In genomic region chr3:134810850-134811249, GRCh38 we compare ENCODE assay signal across 19 cellular contexts. TPM values are rescaled to one million over a fixed set of nuclear protein-coding genes. Genes with fewer than 3 reads are reported as not detected.
DNase-seq lines count a peak whose midpoint lies in the region; ATAC-seq, FAIRE-seq and TF ChIP-seq lines count a peak whose summit lies in the region.
"Had no signal": no experiment of that assay in that cellular context is flagged by ENCODE, and none has a peak within 500 bp of the region (broad histone marks: within the 10 kb centered on the region; RNA-seq: fewer than 3 reads in every experiment).

No MANE protein-coding gene starts in this region.

- POLR2A ChIA-PET in H1 (lab: Charles Lee; ENCODE audit: partially characterized antibody), result interaction anchor here (1.6 kb wide), 1 partner anchor 14 kb away, joined by 6 read pairs; no protein-coding TSS in a partner anchor

- no peaks in the 10 kb centered on the region for H3K79me2 ChIP-seq in H1 (ENCODE audit: control insufficient read depth in 1 of 2, insufficient read depth in 2 of 2, low read length in 2 of 2)

- no peaks in the 10 kb centered on the region for H4K20me1 ChIP-seq in H1 (replicated peaks in 1 of 2; ENCODE audit: control insufficient read depth in 1 of 2, insufficient read depth in 2 of 2, low read length in 2 of 2)
- H4K20me1 ChIP-seq: BLaER1 had no signal

- H3K4me1 Mint-ChIP-seq in stimulated activated effector memory CD8-positive, alpha-beta T cell treated with anti-CD3 and anti-CD28 coated beads, Interleukin-12 subunit alpha, Interleukin-12 subunit beta, amount 100 ng/mL, for 72 hours, result no peaks in the 10 kb centered on the region
- H3K4me1 Mint-ChIP-seq: CD14-positive monocyte; CD4-positive, alpha-beta memory T cell had no signal

- no peaks in the 10 kb centered on the region for H3K9me3 ChIP-seq in H1 (ENCODE audit: insufficient read depth in 2 of 2, low read depth in 1 of 2, low read length in 1 of 2)
- H3K9me3 ChIP-seq: A549, BLaER1 had no signal

- no peak overlapping the region for H3K4me3 Mint-ChIP-seq in stimulated activated effector memory CD8-positive, alpha-beta T cell treated with anti-CD3 and anti-CD28 coated beads, Interleukin-12 subunit alpha, Interleukin-12 subunit beta, amount 100 ng/mL, for 72 hours
- H3K4me3 Mint-ChIP-seq: CD14-positive monocyte; CD4-positive, alpha-beta memory T cell had no signal

- H3K36me3 ChIP-seq in H1 (ENCODE audit: control insufficient read depth in 2 of 4, insufficient read depth in 4 of 4, low read length in 3 of 4), result no peaks in the 10 kb centered on the region
- H3K36me3 ChIP-seq: BLaER1 had no signal

- peak overlapping the region; percentile 30; the same call in 1 of the 2 replicates for H2BK12ac ChIP-seq in H1 (ENCODE audit: low read depth, low read length)

- H3K9ac ChIP-seq in H1 (replicated peaks in 1 of 4; ENCODE audit: extremely low read depth in 1 of 4, low read depth in 3 of 4, low read length in 3 of 4), result no peak overlapping the region
- H3K9ac ChIP-seq: BLaER1 had no signal

- H3K36me3 Mint-ChIP-seq in stimulated activated effector memory CD8-positive, alpha-beta T cell treated with anti-CD3 and anti-CD28 coated beads, Interleukin-12 subunit alpha, Interleukin-12 subunit beta, amount 100 ng/mL, for 72 hours, result no peaks in the 10 kb centered on the region
- H3K36me3 Mint-ChIP-seq: CD14-positive monocyte; CD4-positive, alpha-beta memory T cell had no signal

- no peak overlapping the region for H3K23ac ChIP-seq in H1 (ENCODE audit: insufficient read length)

- no peak for TF ChIP-seq EP300 in H1 (IDR thresholded peaks at IDR 0.05; ENCODE audit: borderline replicate concordance in 1 of 2, low read depth in 2 of 2, low read length in 2 of 2)

- 100% methylated on average over 2 of the region's 2 CpGs; no CpG with 5 or more reads in 1 of the 2 experiments for WGBS in H1 (ENCODE audit: extremely low coverage in 1 of 2, insufficient coverage in 1 of 2, insufficient read length in 1 of 2, insufficient replicate concordance in 2 of 2, low coverage in 1 of 2, low lambda C conversion rate in 2 of 2, missing lambda C conversion rate in 1 of 2), 2 experiments

- H2AK5ac ChIP-seq in H1 (ENCODE audit: low read depth, low read length), result no peak overlapping the region

- H3K4ac ChIP-seq in H1 (replicated peaks; ENCODE audit: insufficient read length, low read depth, low read length), result no peak overlapping the region

- no peak for TF ChIP-seq CTCF in H1 (IDR thresholded peaks at IDR 0.05; ENCODE audit: control extremely low read depth in 1 of 3, insufficient read depth in 1 of 3, low read depth in 1 of 3, low read length in 3 of 3)

- peak overlapping the region; percentile 44 for H2BK120ac ChIP-seq in H1 (replicated peaks; ENCODE audit: low read depth, low read length)

- no peak overlapping the region for H2BK15ac ChIP-seq in H1 (ENCODE audit: low read length)

- no peak overlapping the region for H3K4me3 ChIP-seq in H1 (ENCODE audit: extremely low read depth in 1 of 4, insufficient read depth in 2 of 4, low read depth in 3 of 4, low read length in 4 of 4)
- H3K4me3 ChIP-seq: A549, BLaER1 had no signal

- CTCF ChIA-PET in H1 (lab: Charles Lee; ENCODE audit: partially characterized antibody), result interaction anchor here (0.6 to 8.8 kb wide), 4 partner anchors 15 to 429 kb away, joined by 3 to 61 read pairs (median 5); partner anchors contain the start of gene EPHB1

- FAIRE-seq in H1 (lab: Jason Lieb, UNC), result no peak
- FAIRE-seq: A549 had no signal

- H3K27me3 ChIP-seq in H1 (replicated peaks in 1 of 4; ENCODE audit: control insufficient read depth in 3 of 4, extremely low read depth in 1 of 4, insufficient read depth in 3 of 4, low read length in 3 of 4), result no peaks in the 10 kb centered on the region
- H3K27me3 ChIP-seq: BLaER1 had no signal

- H3K23me2 ChIP-seq in H1 (ENCODE audit: low read depth, low read length), result peaks cover 2% of the 10 kb centered on the region; the same call in 1 of the 2 replicates

- no peak overlapping the region for H3K14ac ChIP-seq in H1 (ENCODE audit: insufficient read length)

- DNase-seq in NCI-H526 (lab: John Stamatoyannopoulos, UW) (peak; percentile 11 to 48), NCI-H526 treated with DMSO at 0.1 percent for 48 hours (lab: John Stamatoyannopoulos, UW) (no peak), H1 (ENCODE audit: low read depth in 1 of 2, low spot score in 2 of 2) (no peak), iPS-NIHi7 (ENCODE audit: extremely low spot score) (peak; percentile 40), COLO668 (lab: John Stamatoyannopoulos, UW; ENCODE audit: unreplicated experiment) (no peak), glomerular visceral epithelial cell (ENCODE audit: extremely low spot score) (no peak), GM03348 (ENCODE audit: low spot score) (no peak)
- no peak for DNase-seq in stimulated activated effector memory CD8-positive, alpha-beta T cell treated with anti-CD3 and anti-CD28 coated beads, Interleukin-12 subunit alpha, Interleukin-12 subunit beta, amount 100 ng/mL, for 72 hours (ENCODE audit: low spot score in 2 of 2)
- DNase-seq: Calu3; CD4-positive, alpha-beta memory T cell; DMS79 treated with DMSO at 0.1 percent for 48 hours; GOT3; HCEC 1CT had no signal

- no peak for ATAC-seq in stimulated activated effector memory CD8-positive, alpha-beta T cell treated with anti-CD3 and anti-CD28 coated beads, Interleukin-12 subunit alpha, Interleukin-12 subunit beta, amount 100 ng/mL, for 72 hours
- ATAC-seq: A549 had no signal

- peak overlapping the region in 1 of 2 experiments; percentile 40; a peak in 1 of 4 replicates for H3K4me2 ChIP-seq in H1 (ENCODE audit: insufficient read depth in 1 of 2, low read depth in 2 of 2, low read length in 2 of 2)
- H3K4me2 ChIP-seq: A549, BLaER1 had no signal

- no peak for TF ChIP-seq POLR2A in H1 (IDR thresholded peaks at IDR 0.05; ENCODE audit: control extremely low read depth in 1 of 2, low read depth in 2 of 2, low read length in 2 of 2)

- no peaks in the 10 kb centered on the region for H3K9me3 Mint-ChIP-seq in stimulated activated effector memory CD8-positive, alpha-beta T cell treated with anti-CD3 and anti-CD28 coated beads, Interleukin-12 subunit alpha, Interleukin-12 subunit beta, amount 100 ng/mL, for 72 hours

- H4K8ac ChIP-seq in H1 (ENCODE audit: extremely low read depth, insufficient read depth, low read length), result no peak overlapping the region

- no peak overlapping the region for H3K27ac Mint-ChIP-seq in stimulated activated effector memory CD8-positive, alpha-beta T cell treated with anti-CD3 and anti-CD28 coated beads, Interleukin-12 subunit alpha, Interleukin-12 subunit beta, amount 100 ng/mL, for 72 hours
- H3K27ac Mint-ChIP-seq: CD14-positive monocyte; CD4-positive, alpha-beta memory T cell had no signal

- H2BK20ac ChIP-seq in H1 (ENCODE audit: low read length), result no peak overlapping the region

- H3K4me1 ChIP-seq in H1 (replicated peaks in 1 of 4; ENCODE audit: control insufficient read depth in 3 of 4, insufficient read depth in 4 of 4, low read length in 3 of 4), result peaks cover 7 to 18% (median 12%) of the 10 kb centered on the region in 4 experiments; a peak in 6 of 7 replicates
- H3K4me1 ChIP-seq: A549, BLaER1 had no signal

- H3K18ac ChIP-seq in H1 (ENCODE audit: extremely low read depth, low read length), result no peak overlapping the region

- no peak overlapping the region for H2AFZ ChIP-seq in H1 (ENCODE audit: low read length)

- no peak overlapping the region for H2BK5ac ChIP-seq in H1 (ENCODE audit: low read depth, low read length)

- H3K27ac ChIP-seq in H1 (ENCODE audit: low read depth, low read length), result no peak overlapping the region; the same call in 1 of the 2 replicates
- H3K27ac ChIP-seq: 22Rv1, A549, BLaER1, HL-60 had no signal

- no peak overlapping the region for H3K56ac ChIP-seq in H1 (replicated peaks; ENCODE audit: insufficient read length, low read depth, low read length)

- H4K5ac ChIP-seq in H1 (ENCODE audit: insufficient read length, low read depth, low read length), result no peak overlapping the region

- no peak for TF ChIP-seq RAD21 in H1 (IDR thresholded peaks at IDR 0.05 in 1 of 2, conservative IDR thresholded peaks at IDR 0.05 in 1 of 2; ENCODE audit: low read depth in 2 of 2, low read length in 2 of 2)

- no peaks in the 10 kb centered on the region; the same call in 1 of the 2 replicates for H3K79me1 ChIP-seq in H1 (ENCODE audit: low read depth, low read length)

- no peak overlapping the region for H4K91ac ChIP-seq in H1 (replicated peaks; ENCODE audit: insufficient read length, low read length)

TF ChIP-seq in H1, 55 proteins besides CTCF, POLR2A, EP300 and RAD21 (continues in another document):
- TF ChIP-seq HDAC2 (IDR thresholded peaks at IDR 0.05; ENCODE audit: borderline replicate concordance in 1 of 2, low read depth in 2 of 2, low read length in 2 of 2) (no peak), FOSL1 (IDR thresholded peaks at IDR 0.05; ENCODE audit: insufficient read depth, low read depth, low read length) (no peak), HDAC6 (IDR thresholded peaks at IDR 0.05; ENCODE audit: low read depth, low read length) (no peak), KDM5A (IDR thresholded peaks at IDR 0.05; ENCODE audit: low read length) (no peak), SRF (IDR thresholded peaks at IDR 0.05; ENCODE audit: low read depth, low read length) (no peak), TBP (IDR thresholded peaks at IDR 0.05; ENCODE audit: low read depth, low read length) (no peak), GTF2F1 (IDR thresholded peaks at IDR 0.05; ENCODE audit: borderline replicate concordance, low read depth, low read length) (no peak), CTBP2 (IDR thresholded peaks at IDR 0.05; ENCODE audit: borderline replicate concordance, insufficient read depth, insufficient read length, low read length) (no peak), ZNF274 (IDR thresholded peaks at IDR 0.05; ENCODE audit: borderline replicate concordance, extremely low read depth, low read length) (no peak), ATF3 (IDR thresholded peaks at IDR 0.05; ENCODE audit: insufficient read depth, low read depth, low read length) (no peak), CHD2 (IDR thresholded peaks at IDR 0.05; ENCODE audit: low read length) (no peak), BACH1 (IDR thresholded peaks at IDR 0.05; ENCODE audit: low read length) (no peak), NRF1 (IDR thresholded peaks at IDR 0.05; ENCODE audit: low read depth, low read length) (no peak)

RNA-seq across cellular contexts. Expression of gene EPHB1, which starts 15.8 kb away (rescaled TPM):
- 5.9 TPM in 2 replicates for total RNA-seq in H1 (2021; fragmentation: NEBNext Ultra II Directional; extraction: Animal tissue kit (Norgen Biotek cat#: 25700))
- 3.5 and 5.4 TPM in 2 replicates for polyA plus RNA-seq in H1 (2011; rRNA removed)
- 3.2 TPM for polyA plus RNA-seq in H1 (2011; cell fraction: cytosol; rRNA removed)
- polyA plus RNA-seq in H1 (2011; cell fraction: nucleus; rRNA removed), result 7.8 TPM
- polyA plus RNA-seq in H1 (2012, experiment 1 of 2), result 4.5 to 5.2 TPM (median 4.8 TPM) in 4 replicates
- 1.6 TPM for polyA plus RNA-seq in H1 (2012, experiment 2 of 2)
- 6.0 TPM for polyA plus RNA-seq in H1 (2013, experiment 1 of 2)
- 6.3 TPM for polyA plus RNA-seq in H1 (2013, experiment 2 of 2)
- polyA minus RNA-seq in H1 (2011; rRNA and poly(A)+ RNA removed), result 8.8 and 10.6 TPM in 2 replicates
- 6.4 TPM for polyA minus RNA-seq in H1 (2011; cell fraction: cytosol; rRNA and poly(A)+ RNA removed)
- polyA minus RNA-seq in H1 (2011; cell fraction: nucleus; rRNA and poly(A)+ RNA removed), result 39.9 TPM
- total RNA-seq: G401 had no signal

Comparison
In these comparisons a context has a peak if more than half of its experiments do, and no peak if none do; other contexts are left out.
1. DNase-seq: peak in NCI-H526 (2 of 2) and iPS-NIHi7 (single experiment); none in NCI-H526 treated with DMSO at 0.1 percent for 48 hours (single experiment), H1 (0 of 2), COLO668 (single experiment), glomerular visceral epithelial cell (single experiment), stimulated activated effector memory CD8-positive, alpha-beta T cell treated with anti-CD3 and anti-CD28 coated beads, Interleukin-12 subunit alpha, Interleukin-12 subunit beta, amount 100 ng/mL, for 72 hours (0 of 2) and GM03348 (single experiment).